Comparison of ENCODE assay signal across 15 cellular contexts in the genomic region with DNA sequence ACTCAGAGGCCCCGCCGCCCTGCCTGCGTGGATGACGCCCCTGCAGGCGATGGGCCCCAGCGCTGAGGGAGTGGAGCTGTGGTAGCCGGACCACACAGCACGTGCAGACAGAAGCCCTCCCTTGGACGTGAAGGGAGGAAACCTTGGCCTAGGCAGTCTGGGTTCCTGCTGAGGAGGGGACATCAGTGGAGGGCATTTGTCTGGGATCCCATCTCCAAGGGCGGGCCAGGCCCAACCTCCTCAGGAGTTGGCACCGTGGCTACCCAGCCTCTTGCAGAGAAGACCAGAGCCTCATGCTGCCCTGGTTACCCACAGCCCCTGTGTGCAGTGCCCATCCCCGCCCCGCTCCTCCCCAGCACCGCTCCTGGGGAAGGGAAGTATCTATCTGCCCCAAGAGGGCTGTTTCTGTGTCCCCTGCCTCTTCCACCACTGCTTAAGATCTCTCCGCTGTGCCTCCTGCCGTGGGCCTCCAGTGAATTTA.
"Had no signal": no experiment of that assay in that cellular context is flagged by ENCODE, and none has a peak within 500 bp of the region (broad histone marks: within the 10 kb centered on the region; RNA-seq: fewer than 3 reads in every experiment).

No MANE protein-coding gene starts in this region.

- H3K4me1 ChIP-seq: colonic mucosa, foreskin keratinocyte, suprapubic skin, thyroid gland, upper lobe of left lung had no signal

- H3K27me3 ChIP-seq: colonic mucosa, foreskin keratinocyte, suprapubic skin, thyroid gland, upper lobe of left lung, uterus had no signal

- ATAC-seq: foreskin keratinocyte; left colon; left ventricle myocardium superior; naive thymus-derived CD4-positive, alpha-beta T cell; sciatic nerve had no signal

- H3K27me3 Mint-ChIP-seq: naive thymus-derived CD4-positive, alpha-beta T cell had no signal

- H3K4me3 ChIP-seq: colonic mucosa, suprapubic skin, thyroid gland, upper lobe of left lung, uterus had no signal

- H3K36me3 ChIP-seq: colonic mucosa, suprapubic skin, thyroid gland, upper lobe of left lung, uterus had no signal

- H3K27ac ChIP-seq: colonic mucosa, foreskin keratinocyte, suprapubic skin, thyroid gland, upper lobe of left lung, uterus had no signal

- H3K9me3 ChIP-seq: colonic mucosa, suprapubic skin, thyroid gland, uterus had no signal

- DNase-seq: cerebellar nuclear complex; colonic mucosa; dermis blood vessel endothelial cell; erythroblast; foreskin keratinocyte; left colon; left ventricle myocardium superior; mesendoderm; naive thymus-derived CD4-positive, alpha-beta T cell; stimulated activated naive CD4-positive, alpha-beta T cell; thyroid gland; upper lobe of left lung; uterus had no signal

- H3K4me3 Mint-ChIP-seq: naive thymus-derived CD4-positive, alpha-beta T cell had no signal
